8 cellular contexts compared by ENCODE assay signal in genomic region chr6:42404494-42404893, GRCh38. TPM values are rescaled to one million over a fixed set of nuclear protein-coding genes. Genes with fewer than 3 reads are reported as not detected.
DNase-seq lines count a peak whose midpoint lies in the region; ATAC-seq and TF ChIP-seq lines count a peak whose summit lies in the region.

No MANE protein-coding gene starts in this region.

- H3K4me1 Mint-ChIP-seq in activated T-helper 2 cell treated with anti-CD3 and anti-CD28 coated beads, Interferon-gamma antibody, Interleukin-2, Interleukin-4, amounts not matched to agents 10 μg/mL and 5 μg/mL and 100 μg/mL, durations not matched to agents 14 hours and 24 hours and 36 hours (ENCODE audit: low read depth), result peaks cover 59% of the 10 kb centered on the region

- peak overlapping the region; percentile 57 for H3K27ac Mint-ChIP-seq in activated T-helper 2 cell treated with anti-CD3 and anti-CD28 coated beads, Interferon-gamma antibody, Interleukin-2, Interleukin-4, amounts not matched to agents 10 μg/mL and 5 μg/mL and 100 μg/mL, durations not matched to agents 14 hours and 24 hours and 36 hours

- H3K27ac ChIP-seq in right atrium auricular region, result peak overlapping the region; percentile 41 to 60

- TF ChIP-seq CTCF in right atrium auricular region (IDR thresholded peaks at IDR 0.05), result no peak

- ATAC-seq in activated CD4-positive, CD25-positive, alpha-beta regulatory T cell treated with anti-CD3 and anti-CD28 coated beads, Interleukin-2, amount 50 U/mL, for 24 hours, result peak; percentile 24 to 46
- ATAC-seq in HG02840 (IDR thresholded peaks at IDR 0.05; ENCODE audit: low FRiP score, unreplicated experiment) (no peak), HG03432 (IDR thresholded peaks at IDR 0.05; ENCODE audit: unreplicated experiment) (no peak)

- peak overlapping the region; percentile 35 for H3K4me3 Mint-ChIP-seq in activated T-helper 2 cell treated with anti-CD3 and anti-CD28 coated beads, Interferon-gamma antibody, Interleukin-2, Interleukin-4, amounts not matched to agents 10 μg/mL and 5 μg/mL and 100 μg/mL, durations not matched to agents 14 hours and 24 hours and 36 hours (ENCODE audit: low read depth)

- intact Hi-C loops in activated T-helper 2 cell treated with anti-CD3 and anti-CD28 coated beads, Interferon-gamma antibody, Interleukin-2, Interleukin-4, amounts not matched to agents 10 μg/mL and 5 μg/mL and 100 μg/mL, durations not matched to agents 14 hours and 24 hours and 36 hours (cut with micrococcal nuclease), result no loop called here

- H3K36me3 Mint-ChIP-seq in activated T-helper 2 cell treated with anti-CD3 and anti-CD28 coated beads, Interferon-gamma antibody, Interleukin-2, Interleukin-4, amounts not matched to agents 10 μg/mL and 5 μg/mL and 100 μg/mL, durations not matched to agents 14 hours and 24 hours and 36 hours (ENCODE audit: low read depth), result peaks cover 13% of the 10 kb centered on the region

- H3K27me3 Mint-ChIP-seq in activated T-helper 2 cell treated with anti-CD3 and anti-CD28 coated beads, Interferon-gamma antibody, Interleukin-2, Interleukin-4, amounts not matched to agents 10 μg/mL and 5 μg/mL and 100 μg/mL, durations not matched to agents 14 hours and 24 hours and 36 hours (ENCODE audit: low read depth), result no peaks in the 10 kb centered on the region

- DNase-seq in activated CD4-positive, CD25-positive, alpha-beta regulatory T cell (lab: John Stamatoyannopoulos, UW), result no peak
- DNase-seq in activated T-helper 2 cell treated with anti-CD3 and anti-CD28 coated beads, Interferon-gamma antibody, Interleukin-2, Interleukin-4, amounts not matched to agents 10 μg/mL and 5 μg/mL and 100 μg/mL, durations not matched to agents 14 hours and 24 hours and 36 hours (ENCODE audit: low spot score), result no peak
- no peak for DNase-seq in right atrium auricular region (ENCODE audit: low spot score)
- peak; percentile 56 for DNase-seq in stimulated activated CD8-positive, alpha-beta memory T cell treated with anti-CD3 and anti-CD28 coated beads, Interleukin-4, amount 100 ng/mL, for 48 hours
- DNase-seq in NCI-H2107 treated with DMSO at 0.1 percent for 48 hours (lab: John Stamatoyannopoulos, UW; ENCODE audit: unreplicated experiment), result no peak

- no peaks in the 10 kb centered on the region for H3K36me3 ChIP-seq in right atrium auricular region

- H3K4me1 ChIP-seq in right atrium auricular region, result peaks cover 0 to 35% of the 10 kb centered on the region in 2 donors

- no peaks in the 10 kb centered on the region for H3K9me3 Mint-ChIP-seq in activated T-helper 2 cell treated with anti-CD3 and anti-CD28 coated beads, Interferon-gamma antibody, Interleukin-2, Interleukin-4, amounts not matched to agents 10 μg/mL and 5 μg/mL and 100 μg/mL, durations not matched to agents 14 hours and 24 hours and 36 hours

- H3K4me3 ChIP-seq in right atrium auricular region, result no peak overlapping the region

- H3K27me3 ChIP-seq in right atrium auricular region, result no peaks in the 10 kb centered on the region

- no peaks in the 10 kb centered on the region for H3K9me3 ChIP-seq in right atrium auricular region

RNA-seq across cellular contexts. Expression of gene TRERF1, which starts 47.2 kb away (rescaled TPM):
- total RNA-seq in activated T-helper 2 cell treated with anti-CD3 and anti-CD28 coated beads, Interferon-gamma antibody, Interleukin-2, Interleukin-4, amounts not matched to agents 10 μg/mL and 5 μg/mL and 100 μg/mL, durations not matched to agents 14 hours and 24 hours and 36 hours, result 19.6 TPM in 2 replicates
- 1 to 10 TPM; 1.9 to 2.5 TPM for total RNA-seq in right atrium auricular region

Comparison
In these comparisons a context has a peak if more than half of its experiments do, and no peak if none do; other contexts are left out.
1. ATAC-seq: peak in activated CD4-positive, CD25-positive, alpha-beta regulatory T cell treated with anti-CD3 and anti-CD28 coated beads, Interleukin-2, amount 50 U/mL, for 24 hours (2 of 2); none in HG02840 (single experiment) and HG03432 (single experiment).